Comparison of ENCODE assay signal across 25 cellular contexts in the genomic region with DNA sequence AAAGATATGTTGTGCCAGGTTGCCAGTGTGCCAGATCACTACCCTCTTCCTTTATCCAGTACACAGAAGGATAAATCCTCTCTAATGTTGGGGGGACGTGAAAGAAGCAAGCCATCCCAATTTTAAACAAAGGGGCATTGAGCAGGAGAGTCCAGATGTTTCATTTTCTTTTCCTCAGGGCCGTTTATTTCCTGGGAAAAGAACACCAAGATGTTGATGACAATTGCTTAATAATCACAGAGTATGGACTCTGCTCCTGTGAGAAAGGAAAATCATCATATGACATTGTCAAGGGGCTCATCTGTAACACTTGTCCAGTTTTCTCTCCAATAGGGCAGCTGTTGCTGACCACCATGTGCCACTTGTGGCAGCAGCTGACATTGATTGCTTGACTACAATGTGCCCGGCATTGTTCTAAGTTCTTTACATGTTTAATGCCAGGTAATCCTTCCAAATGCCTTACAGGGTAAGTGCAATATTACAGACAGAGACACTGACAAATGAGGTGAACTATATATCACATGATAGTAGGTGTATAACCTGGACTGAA.
"Had no signal": no experiment of that assay in that cellular context is flagged by ENCODE, and none has a peak within 500 bp of the region (broad histone marks: within the 10 kb centered on the region; RNA-seq: fewer than 3 reads in every experiment).

No MANE protein-coding gene starts in this region.

- H3K27me3 Mint-ChIP-seq: activated CD8-positive, alpha-beta T cell treated with anti-CD3 and anti-CD28 coated beads for 36 hours; activated naive CD4-positive, alpha-beta T cell treated with anti-CD3 and anti-CD28 coated beads, Interleukin-2, amount 10 ng/mL, durations not matched to agents 7 days and 5 days; activated naive CD8-positive, alpha-beta T cell treated with anti-CD3 and anti-CD28 coated beads for 36 hours had no signal

- H2AFZ ChIP-seq: PC-9 had no signal

- H3K9me3 Mint-ChIP-seq: activated CD8-positive, alpha-beta T cell treated with anti-CD3 and anti-CD28 coated beads for 36 hours; activated naive CD4-positive, alpha-beta T cell treated with anti-CD3 and anti-CD28 coated beads, Interleukin-2, amount 10 ng/mL, durations not matched to agents 7 days and 5 days; activated naive CD8-positive, alpha-beta T cell treated with anti-CD3 and anti-CD28 coated beads for 36 hours; activated T-cell treated with anti-CD3 and anti-CD28 coated beads, Interleukin-2, amount 50 U/mL, for 72 hours; activated T-helper 2 cell treated with anti-CD3 and anti-CD28 coated beads, Interferon-gamma antibody, Interleukin-2, Interleukin-4, amounts not matched to agents 10 μg/mL and 5 μg/mL and 100 μg/mL, durations not matched to agents 14 hours and 24 hours and 36 hours had no signal

- H3K4me1 Mint-ChIP-seq: activated naive CD4-positive, alpha-beta T cell treated with anti-CD3 and anti-CD28 coated beads, Interleukin-2, amount 10 ng/mL, durations not matched to agents 7 days and 5 days; activated naive CD8-positive, alpha-beta T cell treated with anti-CD3 and anti-CD28 coated beads for 36 hours had no signal

- H3K27me3 ChIP-seq: brain microvascular endothelial cell, cardiac muscle cell had no signal

- H3K36me3 Mint-ChIP-seq: activated naive CD4-positive, alpha-beta T cell treated with anti-CD3 and anti-CD28 coated beads, Interleukin-2, amount 10 ng/mL, durations not matched to agents 7 days and 5 days; activated naive CD8-positive, alpha-beta T cell treated with anti-CD3 and anti-CD28 coated beads for 36 hours had no signal

- H3K36me3 ChIP-seq: brain microvascular endothelial cell, cardiac muscle cell had no signal

- H3K9me3 ChIP-seq: SK-N-SH had no signal

- H3K27ac ChIP-seq: brain microvascular endothelial cell, cardiac muscle cell, PC-9, VCaP had no signal

- H3K4me2 ChIP-seq: PC-9, SK-N-SH had no signal

- H3K9ac ChIP-seq: SK-N-SH had no signal

- H3K4me3 ChIP-seq: cardiac muscle cell, PC-9 had no signal

- DNase-seq: activated CD4-positive, alpha-beta T cell treated with anti-CD3 and anti-CD28 coated beads, Interleukin-2, amount 50 U/mL, for 1 hour; activated CD4-positive, CD25-positive, alpha-beta regulatory T cell; activated CD8-positive, alpha-beta memory T cell treated with anti-CD3 and anti-CD28 coated beads, Interleukin-2, amount 50 U/mL, for 4 hours; activated CD8-positive, alpha-beta T cell treated with anti-CD3 and anti-CD28 coated beads for 36 hours; activated gamma-delta T cell treated with Interleukin-2 at 50 U/mL for 16 hours; activated naive CD4-positive, alpha-beta T cell treated with anti-CD3 and anti-CD28 coated beads, Interleukin-2, amount 10 ng/mL, durations not matched to agents 7 days and 5 days; activated naive CD8-positive, alpha-beta T cell treated with anti-CD3 and anti-CD28 coated beads for 36 hours; activated T-cell treated with anti-CD3 and anti-CD28 coated beads, Interleukin-2, amount 50 U/mL, for 72 hours; brain microvascular endothelial cell; KBM-7; NCI-H1092; NCI-H1417 treated with DMSO at 0.1 percent for 48 hours; NCI-H1694; NCI-H2029; NCI-H2107; NCI-H2171 treated with DMSO at 0.1 percent for 48 hours; NCI-H226; NCI-H526; NCI-H774; PC-9; SK-N-SH; T-helper 1 cell had no signal

- H3K4me3 Mint-ChIP-seq: activated CD8-positive, alpha-beta T cell treated with anti-CD3 and anti-CD28 coated beads for 36 hours; activated naive CD4-positive, alpha-beta T cell treated with anti-CD3 and anti-CD28 coated beads, Interleukin-2, amount 10 ng/mL, durations not matched to agents 7 days and 5 days; activated naive CD8-positive, alpha-beta T cell treated with anti-CD3 and anti-CD28 coated beads for 36 hours; activated T-cell treated with anti-CD3 and anti-CD28 coated beads, Interleukin-2, amount 50 U/mL, for 72 hours had no signal

- H3K27ac Mint-ChIP-seq: activated CD8-positive, alpha-beta T cell treated with anti-CD3 and anti-CD28 coated beads for 36 hours; activated naive CD4-positive, alpha-beta T cell treated with anti-CD3 and anti-CD28 coated beads, Interleukin-2, amount 10 ng/mL, durations not matched to agents 7 days and 5 days; activated naive CD8-positive, alpha-beta T cell treated with anti-CD3 and anti-CD28 coated beads for 36 hours; activated T-cell treated with anti-CD3 and anti-CD28 coated beads, Interleukin-2, amount 50 U/mL, for 72 hours; activated T-helper 2 cell treated with anti-CD3 and anti-CD28 coated beads, Interferon-gamma antibody, Interleukin-2, Interleukin-4, amounts not matched to agents 10 μg/mL and 5 μg/mL and 100 μg/mL, durations not matched to agents 14 hours and 24 hours and 36 hours had no signal
